ENCODE assay signal across 9 cellular contexts in genomic region chr5:168295574-168296201, GRCh38. TPM values are rescaled to one million over a fixed set of nuclear protein-coding genes. Genes with fewer than 3 reads are reported as not detected.
DNase-seq lines count a peak whose midpoint lies in the region; ATAC-seq and TF ChIP-seq lines count a peak whose summit lies in the region.
"Had no signal": no experiment of that assay in that cellular context is flagged by ENCODE, and none has a peak within 500 bp of the region (broad histone marks: within the 10 kb centered on the region; RNA-seq: fewer than 3 reads in every experiment).

No MANE protein-coding gene starts in this region.

- intact Hi-C loops in HCT116 (cut with micrococcal nuclease), result no loop called here
- intact Hi-C loops in right cardiac atrium (cut with DNase I), result no loop called here
- intact Hi-C loops in prostate gland (cut with DNase I), result no loop called here

- H3K79me2 ChIP-seq in HCT116 (ENCODE audit: insufficient read depth, low read length), result peaks cover 89% of the 10 kb centered on the region

- 60% methylated on average over 12 of the region's 12 CpGs for WGBS in right cardiac atrium
- WGBS in prostate gland, result 26% methylated on average over 12 of the region's 12 CpGs

- H3K9me3 ChIP-seq in HCT116 (ENCODE audit: control insufficient read depth in 1 of 2, insufficient read depth in 1 of 2, low read depth in 1 of 2, low read length in 2 of 2), result no peaks in the 10 kb centered on the region
- H3K9me3 ChIP-seq in right cardiac atrium (ENCODE audit: control insufficient read depth, low read length), result no peaks in the 10 kb centered on the region
- H3K9me3 ChIP-seq in prostate gland, result no peaks in the 10 kb centered on the region

- TF ChIP-seq RAD21 in HCT116 (IDR thresholded peaks at IDR 0.05; ENCODE audit: low read depth), result no peak

- POLR2A ChIA-PET in HCT116 (lab: Charles Lee) (interaction anchor here (1.6 kb wide), 1 partner anchor 22 kb away, joined by 4 read pairs; no protein-coding TSS in a partner anchor), WTC11 (lab: Charles Lee) (interaction anchor here (1.2 to 1.4 kb wide), 4 partner anchors 32 to 232 kb away, joined by 3 to 5 read pairs (median 3); no protein-coding TSS in a partner anchor)
- POLR2A ChIA-PET in activated CD8-positive, alpha-beta T cell treated with anti-CD3 and anti-CD28 coated beads, Interleukin-2, amount 10 ng/mL, durations not matched to agents 7 days and 5 days (lab: Charles Lee), result no interaction called here

- 0 out of 2 replicates have a peak overlapping the region, but pooled peaks have one; percentile 4 for H3K9ac ChIP-seq in HCT116 (ENCODE audit: low read length)

- H3K27me3 ChIP-seq in HCT116 (ENCODE audit: insufficient read depth, low read length) (no peaks in the 10 kb centered on the region), right cardiac atrium (ENCODE audit: control insufficient read depth, insufficient read depth) (no peaks in the 10 kb centered on the region), prostate gland (replicated peaks; ENCODE audit: insufficient read depth) (no peaks in the 10 kb centered on the region)

- TF ChIP-seq POLR2A in HCT116 (IDR thresholded peaks at IDR 0.05; ENCODE audit: borderline replicate concordance, extremely low read depth, insufficient read depth, insufficient read length) (no peak), prostate gland (IDR thresholded peaks at IDR 0.05) (no peak)

- no peaks in the 10 kb centered on the region for H3K9me2 ChIP-seq in HCT116 (ENCODE audit: insufficient read depth)

- CTCF ChIA-PET in HCT116 (lab: Charles Lee), result no interaction called here
- CTCF ChIA-PET in WTC11 (lab: Charles Lee), result interaction anchor here (0.6 to 3.6 kb wide), 24 partner anchors 9 to 126 kb away, joined by 3 to 48 read pairs (median 5); no protein-coding TSS in a partner anchor
- CTCF ChIA-PET in activated CD8-positive, alpha-beta T cell treated with anti-CD3 and anti-CD28 coated beads, Interleukin-2, amount 10 ng/mL, durations not matched to agents 7 days and 5 days (lab: Charles Lee), result no interaction called here

- H3K4me3 Mint-ChIP-seq in WTC11, result peak overlapping the region; percentile 43
- no peak overlapping the region for H3K4me3 Mint-ChIP-seq in activated CD8-positive, alpha-beta T cell treated with anti-CD3 and anti-CD28 coated beads, Interleukin-2, amount 10 ng/mL, durations not matched to agents 7 days and 5 days

- H3K27me3 Mint-ChIP-seq in WTC11 (ENCODE audit: low read depth), result no peaks in the 10 kb centered on the region
- H3K27me3 Mint-ChIP-seq in activated CD8-positive, alpha-beta T cell treated with anti-CD3 and anti-CD28 coated beads, Interleukin-2, amount 10 ng/mL, durations not matched to agents 7 days and 5 days (ENCODE audit: low read depth), result peaks cover 22% of the 10 kb centered on the region

- H3K27ac Mint-ChIP-seq in WTC11, result peak overlapping the region; percentile 92
- no peak overlapping the region for H3K27ac Mint-ChIP-seq in activated CD8-positive, alpha-beta T cell treated with anti-CD3 and anti-CD28 coated beads, Interleukin-2, amount 10 ng/mL, durations not matched to agents 7 days and 5 days

- TF ChIP-seq CTCF in HCT116 (IDR thresholded peaks at IDR 0.05 in 2 of 3, conservative IDR thresholded peaks at IDR 0.05 in 1 of 3; ENCODE audit: borderline replicate concordance in 1 of 3, insufficient read depth in 1 of 3, low read depth in 2 of 3, low read length in 2 of 3), result peak in 2 of 3 experiments; percentile 55; a peak in 4 of 6 replicates
- TF ChIP-seq CTCF in WTC11 (IDR thresholded peaks at IDR 0.05), result peak; percentile 16; the same call in 1 of the 2 replicates
- peak in 3 of 4 experiments; percentile 29 to 66 (median 66) for TF ChIP-seq CTCF in prostate gland (IDR thresholded peaks at IDR 0.05)

- H3K27ac ChIP-seq in HCT116 (ENCODE audit: low read depth, low read length) (peak overlapping the region; percentile 7; the same call in 1 of the 2 replicates), right cardiac atrium (ENCODE audit: low read length) (no peak overlapping the region), prostate gland (peak overlapping the region; percentile 77 to 79)

- DNase-seq in HCT116 (ENCODE audit: low read depth, low spot score) (no peak), WTC11 (ENCODE audit: low spot score) (peak; percentile 75), right cardiac atrium (peak in 1 of 3 donors; percentile 29), prostate gland (ENCODE audit: low spot score) (peak; percentile 67), DMS79 (lab: John Stamatoyannopoulos, UW) (no peak), GM19238 (ENCODE audit: insufficient read length, low spot score) (no peak)
- no peak for DNase-seq in activated CD8-positive, alpha-beta T cell treated with anti-CD3 and anti-CD28 coated beads, Interleukin-2, amount 10 ng/mL, durations not matched to agents 7 days and 5 days
- DNase-seq: activated gamma-delta T cell treated with Interleukin-2 at 50 U/mL for 16 hours had no signal

- RAD21 ChIA-PET in HCT116 (lab: Charles Lee; ENCODE audit: low non-redundant PET in 1 of 2, low total read pairs in 2 of 2, uncharacterized antibody in 2 of 2, unreplicated experiment in 2 of 2), result interaction anchor here (0.6 to 1.1 kb wide), 2 partner anchors 17 to 21 kb away, joined by 3 read pairs; no protein-coding TSS in a partner anchor

- peak overlapping the region; percentile 78 for H3K4me2 ChIP-seq in HCT116 (ENCODE audit: low read length)

- H3K4me1 ChIP-seq in HCT116 (ENCODE audit: control insufficient read depth in 1 of 2, insufficient read depth in 2 of 2, low read length in 2 of 2) (peaks cover 40 to 73% of the 10 kb centered on the region in 2 experiments), right cardiac atrium (ENCODE audit: control insufficient read depth, insufficient read depth, low read length) (no peaks in the 10 kb centered on the region), prostate gland (replicated peaks) (no peaks in the 10 kb centered on the region)

- H3K36me3 Mint-ChIP-seq in WTC11, result no peaks in the 10 kb centered on the region
- H3K36me3 Mint-ChIP-seq in activated CD8-positive, alpha-beta T cell treated with anti-CD3 and anti-CD28 coated beads, Interleukin-2, amount 10 ng/mL, durations not matched to agents 7 days and 5 days (ENCODE audit: low read depth), result peaks cover 2% of the 10 kb centered on the region

- H4K20me1 ChIP-seq in HCT116 (ENCODE audit: insufficient read depth), result peaks cover 6% of the 10 kb centered on the region; the same call in 1 of the 2 replicates

- ATAC-seq in HCT116 (peak; percentile 18; the same call in 1 of the 2 replicates), WTC11 (peak; percentile 58), right cardiac atrium (peak; percentile 47 to 67), GM19463 (IDR thresholded peaks at IDR 0.05; ENCODE audit: unreplicated experiment) (no peak)
- ATAC-seq in activated CD8-positive, alpha-beta T cell treated with anti-CD3 and anti-CD28 coated beads, Interleukin-2, amount 10 ng/mL, durations not matched to agents 7 days and 5 days, result no peak

- H3K9me3 Mint-ChIP-seq in WTC11, result no peaks in the 10 kb centered on the region
- H3K9me3 Mint-ChIP-seq in activated CD8-positive, alpha-beta T cell treated with anti-CD3 and anti-CD28 coated beads, Interleukin-2, amount 10 ng/mL, durations not matched to agents 7 days and 5 days (ENCODE audit: insufficient read depth), result no peaks in the 10 kb centered on the region

- H3K36me3 ChIP-seq in HCT116 (ENCODE audit: control insufficient read depth in 1 of 2, insufficient read depth in 2 of 2, low read length in 2 of 2) (no peaks in the 10 kb centered on the region; a peak in 2 of 4 replicates), prostate gland (no peaks in the 10 kb centered on the region)

- no peak overlapping the region for H3K4me3 ChIP-seq in HCT116 (replicated peaks in 1 of 2; ENCODE audit: low read depth in 1 of 2, low read length in 2 of 2)
- H3K4me3 ChIP-seq in right cardiac atrium (ENCODE audit: low read length), result no peak overlapping the region
- peak overlapping the region in 1 of 2 donors; percentile 3 for H3K4me3 ChIP-seq in prostate gland

- BruUV-seq in HCT116 (replicated peaks; lab: Mats Ljungman, UMichigan), result no TSS peak

- H2AFZ ChIP-seq in HCT116 (ENCODE audit: low read depth, low read length, poor library complexity, severe bottlenecking), result no peak overlapping the region

- peaks cover 64% of the 10 kb centered on the region for H3K4me1 Mint-ChIP-seq in WTC11
- peaks cover 5% of the 10 kb centered on the region for H3K4me1 Mint-ChIP-seq in activated CD8-positive, alpha-beta T cell treated with anti-CD3 and anti-CD28 coated beads, Interleukin-2, amount 10 ng/mL, durations not matched to agents 7 days and 5 days (ENCODE audit: low read depth)

TF ChIP-seq in HCT116, 20 proteins besides CTCF, POLR2A, EP300 and RAD21 (continues in another document):
- TF ChIP-seq ATF3 (IDR thresholded peaks at IDR 0.05) (no peak), FOSL1 (IDR thresholded peaks at IDR 0.05; ENCODE audit: low read depth) (no peak), YY1 (IDR thresholded peaks at IDR 0.05; ENCODE audit: extremely low read depth, insufficient replicate concordance, low read depth, low read length) (no peak)
- TF ChIP-seq, protein P1, sequence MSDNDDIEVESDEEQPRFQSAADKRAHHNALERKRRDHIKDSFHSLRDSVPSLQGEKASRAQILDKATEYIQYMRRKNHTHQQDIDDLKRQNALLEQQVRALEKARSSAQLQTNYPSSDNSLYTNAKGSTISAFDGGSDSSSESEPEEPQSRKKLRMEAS (IDR thresholded peaks at IDR 0.05), result no peak

TF ChIP-seq in WTC11, 78 proteins besides CTCF, POLR2A, EP300 and RAD21 (continues in another document):
- TF ChIP-seq ZNF423 (CRISPR knock-in tag; IDR thresholded peaks at IDR 0.05), result 0 out of 2 replicates have a peak, but pooled peaks have one; percentile 31

RNA-seq across cellular contexts. Expression of gene WWC1, which starts 4.2 kb away (rescaled TPM):
- total RNA-seq in HCT116 (2021; ENCODE audit: unreplicated experiment) (52.6 TPM), WTC11 (2021) (29.1 to 48.4 TPM (median 31.6 TPM) in 3 replicates), right cardiac atrium (1 to 10 TPM in 3 of 4 donors, under 1 TPM in 1; 0.79 to 1.7 (median 1.2) TPM), prostate gland (10 to 100 TPM; 45.3 to 52.6 TPM)
- 38.6 and 39.3 TPM in 2 replicates for polyA plus RNA-seq in HCT116 (2012)
- polyA plus RNA-seq in right cardiac atrium, result 0.45 TPM
- not detected for total RNA-seq in activated CD8-positive, alpha-beta T cell treated with anti-CD3 and anti-CD28 coated beads, Interleukin-2, amount 10 ng/mL, durations not matched to agents 7 days and 5 days

Comparison
In these comparisons a context has a peak if more than half of its experiments do, and no peak if none do; other contexts are left out.
1. ATAC-seq: peak in HCT116 (single experiment), WTC11 (single experiment) and right cardiac atrium (2 of 2); none in activated CD8-positive, alpha-beta T cell treated with anti-CD3 and anti-CD28 coated beads, Interleukin-2, amount 10 ng/mL, durations not matched to agents 7 days and 5 days (single experiment) and GM19463 (single experiment).
2. DNase-seq: peak in WTC11 (single experiment) and prostate gland (single experiment); none in HCT116 (single experiment), activated CD8-positive, alpha-beta T cell treated with anti-CD3 and anti-CD28 coated beads, Interleukin-2, amount 10 ng/mL, durations not matched to agents 7 days and 5 days (single experiment), DMS79 (single experiment) and GM19238 (single experiment).
3. CTCF ChIP-seq: peak in every context shown above with its lines; median percentile 66 in prostate gland; 55 in HCT116; 16 in WTC11.
4. RNA of gene WWC1, which starts 4.2 kb away (total RNA-seq): 45.3 to 52.6 TPM in prostate gland, 52.6 TPM in HCT116 (single experiment) and 29.1 to 48.4 TPM in WTC11; 0.79 to 1.7 TPM in right cardiac atrium and not detected in activated CD8-positive, alpha-beta T cell treated with anti-CD3 and anti-CD28 coated beads, Interleukin-2, amount 10 ng/mL, durations not matched to agents 7 days and 5 days; every median in the first group is over 10 times any median in the second.
5. Of the 4 proteins assayed by ChIP-seq in both WTC11 and HCT116: peak only in WTC11: SP1; only in HCT116: none; in both: CTCF; in neither: 2.